In genomic region chr2:234102112-234102511, GRCh38 we compare ENCODE assay signal across 1 cellular context.
TF ChIP-seq lines count a peak whose summit lies in the region.

No MANE protein-coding gene starts in this region.

TF ChIP-seq in HCT116, 20 proteins besides CTCF, POLR2A, EP300 and RAD21 (continued from another document):
- no peak for TF ChIP-seq ZBTB33 (IDR thresholded peaks at IDR 0.05; ENCODE audit: extremely low read depth, insufficient replicate concordance, low read length)
- TF ChIP-seq ZNF274 (IDR thresholded peaks at IDR 0.05; ENCODE audit: low read depth, low read length), result no peak
- no peak for TF ChIP-seq FOSL1 (IDR thresholded peaks at IDR 0.05; ENCODE audit: low read depth)
- TF ChIP-seq EGR1 (IDR thresholded peaks at IDR 0.05; ENCODE audit: low read depth), result no peak
- TF ChIP-seq ZFX (IDR thresholded peaks at IDR 0.05), result no peak
- TF ChIP-seq EZH2phosphoT487 (IDR thresholded peaks at IDR 0.05; ENCODE audit: borderline replicate concordance), result no peak
- TF ChIP-seq POLR2AphosphoS5 (IDR thresholded peaks at IDR 0.05; ENCODE audit: low read depth, low read length), result no peak
- no peak for TF ChIP-seq ELF1 (IDR thresholded peaks at IDR 0.05; ENCODE audit: borderline replicate concordance, low read depth)
- no peak for TF ChIP-seq ATF3 (IDR thresholded peaks at IDR 0.05)
- no peak for TF ChIP-seq TCF7L2 (IDR thresholded peaks at IDR 0.05; ENCODE audit: borderline replicate concordance, extremely low read depth, insufficient read depth, insufficient read length)
- no peak for TF ChIP-seq SRF (IDR thresholded peaks at IDR 0.05; ENCODE audit: low read depth)
- no peak for TF ChIP-seq SP1 (IDR thresholded peaks at IDR 0.05; ENCODE audit: low read depth)
- TF ChIP-seq REST (IDR thresholded peaks at IDR 0.05; ENCODE audit: low read depth), result no peak
- no peak for TF ChIP-seq MAX (IDR thresholded peaks at IDR 0.05)
- no peak for TF ChIP-seq CBX3 (IDR thresholded peaks at IDR 0.05; ENCODE audit: low read depth)
